ENCODE assay signal across 19 cellular contexts in the genomic region with DNA sequence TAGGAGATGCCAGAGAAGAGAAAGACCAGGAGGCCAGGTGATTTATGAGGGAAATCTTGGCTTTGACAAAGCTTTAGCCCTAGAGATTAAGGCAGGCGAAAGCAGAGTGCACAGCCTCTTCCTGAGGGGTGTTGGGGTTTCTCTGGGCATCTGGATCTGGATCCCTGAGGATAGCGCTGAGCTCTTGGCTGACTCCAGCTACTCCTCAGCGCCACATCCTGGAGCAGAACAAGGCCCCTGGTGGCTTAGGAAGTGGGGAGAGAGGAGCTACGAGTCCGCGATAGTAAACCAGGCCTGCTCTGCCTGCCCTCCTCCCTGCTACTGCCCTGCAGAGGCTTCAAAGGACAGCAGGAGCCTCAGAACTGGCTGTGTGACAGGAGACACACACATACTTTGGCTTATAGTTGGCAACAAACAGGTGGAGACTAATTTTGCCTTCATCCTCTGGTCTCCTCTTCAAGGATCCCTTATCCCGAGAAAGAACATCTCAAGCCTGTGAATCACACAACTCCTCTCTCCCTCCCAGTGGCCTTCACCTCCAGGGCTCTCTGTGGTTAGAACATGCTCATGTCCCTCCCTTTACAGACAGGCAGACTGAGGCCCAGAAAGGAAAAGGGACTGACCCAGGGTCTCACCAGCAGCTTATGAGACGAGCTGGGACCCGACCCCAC.
"Had no signal": no experiment of that assay in that cellular context is flagged by ENCODE, and none has a peak within 500 bp of the region (broad histone marks: within the 10 kb centered on the region; RNA-seq: fewer than 3 reads in every experiment).

No MANE protein-coding gene starts in this region.

- H3K27ac ChIP-seq: adrenal gland, breast epithelium, esophagus muscularis mucosa, pancreas, skin epidermis, stomach, suprapubic skin, transverse colon had no signal

- H3K27me3 ChIP-seq: adrenal gland, breast epithelium, esophagus muscularis mucosa, pancreas, stomach, transverse colon had no signal

- H3K4me3 ChIP-seq: adrenal gland, breast epithelium, coronary artery, esophagus muscularis mucosa, pancreas, skin epidermis, stomach, suprapubic skin, transverse colon had no signal

- DNase-seq: activated T-cell treated with anti-CD3 and anti-CD28 coated beads, Interleukin-2, amount 50 U/mL, for 1 hour; glutamatergic neuron; hippocampal formation; kidney glomerular epithelial cell; left ventricle myocardium superior; midbrain; pancreas; right cardiac atrium; stimulated activated CD4-positive, alpha-beta T cell treated with anti-CD3 and anti-CD28 coated beads, Interleukin-2, amount 100 ng/mL, for 24 hours; stomach; transverse colon had no signal

- H3K9me3 ChIP-seq: adrenal gland, breast epithelium, esophagus muscularis mucosa, pancreas, stomach, suprapubic skin, transverse colon had no signal

- H3K4me1 ChIP-seq: breast epithelium, pancreas had no signal

- ATAC-seq: activated naive CD4-positive, alpha-beta T cell treated with anti-CD3 and anti-CD28 coated beads, Interleukin-2, amount 50 U/mL, for 72 hours; left ventricle myocardium superior; natural killer cell treated with Interleukin-12 subunit alpha and Interleukin-12 subunit beta and Interleukin-15 and Interleukin-18, amount 100 ng/mL, for 72 hours; pancreas; right cardiac atrium had no signal

- H3K36me3 ChIP-seq: adrenal gland, breast epithelium, esophagus muscularis mucosa, pancreas, stomach, suprapubic skin, transverse colon had no signal
